In the genomic region with DNA sequence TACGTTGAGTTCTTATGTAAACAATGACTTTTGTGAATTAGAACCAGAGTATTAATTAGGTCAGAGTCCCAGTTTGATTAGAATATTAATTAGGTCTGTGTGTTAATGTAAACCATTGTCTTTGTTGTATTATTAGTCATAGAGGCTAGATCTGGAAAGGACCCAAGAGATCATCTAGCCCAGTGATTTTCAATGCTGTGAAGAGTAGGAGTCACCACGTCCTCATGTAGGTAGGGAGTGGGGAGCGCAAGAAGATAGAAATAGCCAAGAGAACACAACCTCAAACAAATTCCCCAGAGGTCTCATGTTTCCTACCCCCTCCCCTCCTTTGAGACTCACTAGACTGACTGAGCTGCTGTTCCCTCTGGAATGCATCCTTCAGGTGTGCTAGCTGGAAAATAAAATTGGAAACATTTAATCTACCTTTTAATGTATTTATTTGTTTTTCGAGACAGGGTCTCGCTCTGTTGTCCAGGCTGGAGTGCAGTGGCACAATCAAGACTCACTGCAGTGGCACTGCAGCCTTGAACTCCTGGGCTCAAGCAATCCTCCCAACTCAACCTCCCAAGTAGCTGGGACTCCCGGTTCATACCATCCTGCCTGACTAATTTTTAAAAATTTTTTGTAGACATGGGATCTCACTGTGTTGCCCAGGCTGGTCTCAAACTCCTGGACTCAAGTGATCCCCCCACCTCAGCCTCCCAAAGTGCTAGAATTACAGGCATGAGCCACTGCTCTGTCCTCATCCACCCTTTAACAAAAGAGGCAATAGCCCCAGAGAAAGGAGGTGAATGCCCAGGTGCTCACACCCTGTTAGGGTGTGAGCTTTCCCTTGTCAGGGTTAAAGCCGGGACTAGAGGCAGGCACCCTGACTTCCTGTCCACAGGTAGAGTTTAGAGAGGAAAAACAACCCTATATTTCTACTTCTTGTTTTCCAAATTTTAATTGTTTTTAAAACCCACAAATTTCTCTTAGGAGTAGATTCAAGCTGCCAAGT, we compare ENCODE assay signal across 14 cellular contexts.
DNase-seq lines count a peak whose midpoint lies in the region; ATAC-seq, FAIRE-seq and TF ChIP-seq lines count a peak whose summit lies in the region.
"Had no signal": no experiment of that assay in that cellular context is flagged by ENCODE, and none has a peak within 500 bp of the region (broad histone marks: within the 10 kb centered on the region; RNA-seq: fewer than 3 reads in every experiment).

No MANE protein-coding gene starts in this region.

- intact Hi-C loops in natural killer cell (cut with micrococcal nuclease) (no loop called here), cardiac septum (cut with DNase I) (no loop called here)

- H3K9me3 ChIP-seq in astrocyte (ENCODE audit: insufficient read depth, low read depth, low read length) = no peaks in the 10 kb centered on the region

- H3K36me3 ChIP-seq in astrocyte (ENCODE audit: insufficient read depth, low read length) = no peaks in the 10 kb centered on the region

- no peaks in the 10 kb centered on the region for H3K4me1 ChIP-seq in astrocyte (ENCODE audit: insufficient read depth, low read length)

- no peaks in the 10 kb centered on the region for H3K79me2 ChIP-seq in astrocyte (ENCODE audit: insufficient read depth, low read length)

- H3K27me3 Mint-ChIP-seq in astrocyte (ENCODE audit: low read depth, unreplicated experiment) (no peaks in the 10 kb centered on the region), natural killer cell (ENCODE audit: low read depth in 2 of 2) (no peaks in the 10 kb centered on the region)
- H3K27me3 Mint-ChIP-seq: IgD-negative memory B cell had no signal

- H3K27ac ChIP-seq in astrocyte (ENCODE audit: low read depth, low read length) = no peak overlapping the region

- no peak overlapping the region for H2AFZ ChIP-seq in astrocyte (ENCODE audit: low read depth, low read length)

- no peak for ATAC-seq in natural killer cell

- FAIRE-seq in H54 (lab: Jason Lieb, UNC) (peak; percentile 38), astrocyte (lab: Jason Lieb, UNC) (no peak)
- FAIRE-seq: GM12892 had no signal

- H3K4me2 ChIP-seq in astrocyte (ENCODE audit: low read length) = no peak overlapping the region

- no peak overlapping the region for H3K9ac ChIP-seq in astrocyte (ENCODE audit: low read length)

- H4K20me1 ChIP-seq in astrocyte (ENCODE audit: insufficient read depth, low read length) = no peaks in the 10 kb centered on the region

- no peaks in the 10 kb centered on the region for H3K9me3 Mint-ChIP-seq in astrocyte (ENCODE audit: unreplicated experiment)
- no peaks in the 10 kb centered on the region for H3K9me3 Mint-ChIP-seq in natural killer cell
- H3K9me3 Mint-ChIP-seq: IgD-negative memory B cell had no signal

- no peak overlapping the region for H3K4me3 Mint-ChIP-seq in astrocyte (ENCODE audit: unreplicated experiment)
- H3K4me3 Mint-ChIP-seq in natural killer cell = no peak overlapping the region
- H3K4me3 Mint-ChIP-seq: CD4-positive, CD25-positive, alpha-beta regulatory T cell; IgD-negative memory B cell had no signal

- H3K27ac Mint-ChIP-seq in astrocyte (ENCODE audit: unreplicated experiment) (no peak overlapping the region), natural killer cell (no peak overlapping the region)
- H3K27ac Mint-ChIP-seq: CD4-positive, CD25-positive, alpha-beta regulatory T cell had no signal

- H3K36me3 Mint-ChIP-seq in astrocyte (ENCODE audit: low read depth, unreplicated experiment) = no peaks in the 10 kb centered on the region
- H3K36me3 Mint-ChIP-seq in natural killer cell = no peaks in the 10 kb centered on the region
- H3K36me3 Mint-ChIP-seq: CD4-positive, CD25-positive, alpha-beta regulatory T cell; IgD-negative memory B cell had no signal

- TF ChIP-seq CTCF in astrocyte (IDR thresholded peaks at IDR 0.05; ENCODE audit: insufficient read depth, low read depth, low read length) (no peak), natural killer cell (IDR thresholded peaks at IDR 0.05) (no peak)

- H3K4me1 Mint-ChIP-seq in astrocyte (ENCODE audit: low read depth, unreplicated experiment) = peaks cover 6% of the 10 kb centered on the region
- H3K4me1 Mint-ChIP-seq in natural killer cell = no peaks in the 10 kb centered on the region
- H3K4me1 Mint-ChIP-seq: CD4-positive, CD25-positive, alpha-beta regulatory T cell had no signal

- no peak overlapping the region for H3K4me3 ChIP-seq in astrocyte (ENCODE audit: insufficient read depth, low read depth, low read length)

- TF ChIP-seq POLR2A in H54 (IDR thresholded peaks at IDR 0.05; ENCODE audit: low read depth, low read length) = no peak

- DNase-seq in DMS79 (lab: John Stamatoyannopoulos, UW) (peak; percentile 4), H54 (ENCODE audit: insufficient read length, low spot score) (no peak), astrocyte (ENCODE audit: low read depth) (peak; percentile 50), iris pigment epithelial cell (ENCODE audit: low read depth) (peak; percentile 15), NCI-H526 (lab: John Stamatoyannopoulos, UW) (no peak), natural killer cell (no peak), cardiac septum (ENCODE audit: low spot score) (no peak)
- DNase-seq: AML-193; CD4-positive, CD25-positive, alpha-beta regulatory T cell; GDM1; NCI-H1092; NCI-H510A had no signal

- no peaks in the 10 kb centered on the region for H3K27me3 ChIP-seq in astrocyte (ENCODE audit: insufficient read depth, low read length)

Comparison
In these comparisons a context has a peak if more than half of its experiments do, and no peak if none do; other contexts are left out.
1. DNase-seq: peak in DMS79 (single experiment), astrocyte (single experiment) and iris pigment epithelial cell (single experiment); none in H54 (single experiment), NCI-H526 (0 of 2), natural killer cell (single experiment) and cardiac septum (single experiment).